12 cellular contexts compared by ENCODE assay signal in genomic region chr3:98763814-98764691, GRCh38. TPM values are rescaled to one million over a fixed set of nuclear protein-coding genes. Genes with fewer than 3 reads are reported as not detected.
A peak's percentile ranks its signal among the peaks of the same experiment; 100 is the strongest.
DNase-seq lines count a peak whose midpoint lies in the region; ATAC-seq and TF ChIP-seq lines count a peak whose summit lies in the region.
"Had no signal": no experiment of that assay in that cellular context is flagged by ENCODE, and none has a peak within 500 bp of the region (broad histone marks: within the 10 kb centered on the region; RNA-seq: fewer than 3 reads in every experiment).

No MANE protein-coding gene starts in this region.

- H3K9me2 ChIP-seq in MM.1S (replicated peaks; ENCODE audit: insufficient read depth, low read length): no peaks in the 10 kb centered on the region

- H2AFZ ChIP-seq in MM.1S (ENCODE audit: low read length): no peak overlapping the region

- TF ChIP-seq POLR2A in prostate gland (IDR thresholded peaks at IDR 0.05): no peak

- H4K20me1 ChIP-seq in BLaER1 (no peaks in the 10 kb centered on the region), MM.1S (ENCODE audit: insufficient read depth, low read length) (no peaks in the 10 kb centered on the region)

- no peak for ATAC-seq in GM18867 (IDR thresholded peaks at IDR 0.05; ENCODE audit: unreplicated experiment)
- ATAC-seq in GM19023 (IDR thresholded peaks at IDR 0.05; ENCODE audit: unreplicated experiment): no peak

- no peaks in the 10 kb centered on the region for H3K9me3 Mint-ChIP-seq in nephron progenitor cell
- H3K9me3 Mint-ChIP-seq: activated B cell treated with CpG ODN at 0.5 μM for 24 hours had no signal

- H3K4me2 ChIP-seq in BLaER1 (peak overlapping the region; percentile 2; the same call in 1 of the 2 replicates), MM.1S (ENCODE audit: low read depth, low read length) (peak overlapping the region; percentile 81)

- no peak overlapping the region for H3K27ac ChIP-seq in BLaER1
- H3K27ac ChIP-seq in MM.1S (ENCODE audit: low read length): peak overlapping the region; percentile 89
- peak overlapping the region; percentile 10 for H3K27ac ChIP-seq in colonic mucosa
- no peak overlapping the region for H3K27ac ChIP-seq in prostate gland

- no peak overlapping the region for H3K4me3 Mint-ChIP-seq in nephron progenitor cell
- H3K4me3 Mint-ChIP-seq: activated B cell treated with CpG ODN at 0.5 μM for 24 hours had no signal

- H3F3A ChIP-seq in MM.1S (ENCODE audit: insufficient read depth, low read length): peaks cover 77% of the 10 kb centered on the region

- no peaks in the 10 kb centered on the region for H3K9me3 ChIP-seq in BLaER1
- no peaks in the 10 kb centered on the region for H3K9me3 ChIP-seq in MM.1S (replicated peaks; ENCODE audit: insufficient read depth, low read length)
- H3K9me3 ChIP-seq in colonic mucosa: no peaks in the 10 kb centered on the region
- H3K9me3 ChIP-seq in prostate gland: no peaks in the 10 kb centered on the region

- intact Hi-C loops in colonic mucosa (cut with DNase I): no loop called here
- intact Hi-C loops in prostate gland (cut with DNase I): no loop called here

- no peaks in the 10 kb centered on the region for H3K27me3 Mint-ChIP-seq in nephron progenitor cell (ENCODE audit: low read depth, poor library complexity)

- 77% methylated on average over 8 of the region's 8 CpGs for whole genome bisulfite sequencing in prostate gland

- H3K36me3 Mint-ChIP-seq in nephron progenitor cell (ENCODE audit: low read depth): peaks cover 9% of the 10 kb centered on the region

- H3K27me3 ChIP-seq in BLaER1: no peaks in the 10 kb centered on the region
- H3K27me3 ChIP-seq in MM.1S (replicated peaks; ENCODE audit: insufficient read depth, low read length): no peaks in the 10 kb centered on the region
- no peaks in the 10 kb centered on the region for H3K27me3 ChIP-seq in colonic mucosa
- no peaks in the 10 kb centered on the region for H3K27me3 ChIP-seq in prostate gland (replicated peaks; ENCODE audit: insufficient read depth)

- H3K36me3 ChIP-seq in BLaER1 (no peaks in the 10 kb centered on the region), MM.1S (replicated peaks; ENCODE audit: insufficient read depth, low read length) (peaks cover 3% of the 10 kb centered on the region; the same call in 1 of the 2 replicates), colonic mucosa (no peaks in the 10 kb centered on the region), prostate gland (no peaks in the 10 kb centered on the region)

- TF ChIP-seq CTCF in MM.1S (IDR thresholded peaks at IDR 0.05; ENCODE audit: low read length) (peak; percentile 30), colonic mucosa (IDR thresholded peaks at IDR 0.05) (no peak), nephron progenitor cell (IDR thresholded peaks at IDR 0.05) (no peak), prostate gland (IDR thresholded peaks at IDR 0.05) (no peak)

- DNase-seq in MM.1S (peak; percentile 78), colonic mucosa (no peak), nephron progenitor cell (no peak), prostate gland (ENCODE audit: low spot score) (no peak), DMS79 (lab: John Stamatoyannopoulos, UW) (no peak)
- DNase-seq: activated B cell treated with CpG ODN at 0.5 μM for 24 hours; activated naive CD4-positive, alpha-beta T cell; NCI-H1930; stimulated activated CD4-positive, alpha-beta T cell treated with anti-CD3 and anti-CD28 coated beads, Interleukin-2, amount 100 ng/mL, for 48 hours had no signal

- H3K27ac Mint-ChIP-seq in nephron progenitor cell: peak overlapping the region; percentile 45
- H3K27ac Mint-ChIP-seq: activated B cell treated with CpG ODN at 0.5 μM for 24 hours had no signal

- H3K4me1 ChIP-seq in BLaER1: peaks cover 28% of the 10 kb centered on the region
- peaks cover 97% of the 10 kb centered on the region for H3K4me1 ChIP-seq in MM.1S (ENCODE audit: low read length)
- H3K4me1 ChIP-seq in colonic mucosa: no peaks in the 10 kb centered on the region
- H3K4me1 ChIP-seq in prostate gland (replicated peaks): no peaks in the 10 kb centered on the region

- H3K4me3 ChIP-seq in BLaER1 (no peak overlapping the region), MM.1S (ENCODE audit: low read length) (peak overlapping the region; percentile 22), colonic mucosa (no peak overlapping the region), prostate gland (no peak overlapping the region)

- H3K4me1 Mint-ChIP-seq in nephron progenitor cell: peaks cover 33% of the 10 kb centered on the region

- peaks cover 96% of the 10 kb centered on the region for H3K79me2 ChIP-seq in MM.1S (ENCODE audit: low read length)

- no peak overlapping the region for H3K9ac ChIP-seq in BLaER1
- H3K9ac ChIP-seq in MM.1S (ENCODE audit: low read length): peak overlapping the region; percentile 56
- H3K9ac ChIP-seq in colonic mucosa (ENCODE audit: low read depth in 2 of 2, low read length in 2 of 2): no peak overlapping the region

RNA-seq across cellular contexts. Expression of gene ST3GAL6, which starts 0.9 kb away (rescaled TPM):
- total RNA-seq in colonic mucosa (1 to 10 TPM; 2.3 to 2.5 TPM), prostate gland (10 to 100 TPM in 1 of 2 donors, 1 to 10 TPM in 1; 7.1 to 10.6 TPM)
- total RNA-seq: activated B cell treated with CpG ODN at 0.5 μM for 24 hours had no signal

Comparison
In these comparisons a context has a peak if more than half of its experiments do, and no peak if none do; other contexts are left out.
1. H3K27ac ChIP-seq: peak in MM.1S (single experiment) and colonic mucosa (single experiment); none in BLaER1 (single experiment) and prostate gland (0 of 2).